In genomic region chr10:73908853-73909611, GRCh38 we compare ENCODE assay signal across 9 cellular contexts. TPM values are rescaled to one million over a fixed set of nuclear protein-coding genes. Genes with fewer than 3 reads are reported as not detected.
DNase-seq lines count a peak whose midpoint lies in the region; ATAC-seq, FAIRE-seq and TF ChIP-seq lines count a peak whose summit lies in the region.
"Had no signal": no experiment of that assay in that cellular context is flagged by ENCODE, and none has a peak within 500 bp of the region (broad histone marks: within the 10 kb centered on the region; RNA-seq: fewer than 3 reads in every experiment).

No MANE protein-coding gene starts in this region.

- in situ Hi-C loops in ACHN (cut with HindIII; ENCODE audit: low pct_ligation_motif_present, low pct_unique_long_range_greater_than_20kb, low sequenced_read_pairs): no loop called here

- peaks cover 59% of the 10 kb centered on the region for H3K4me1 ChIP-seq in endothelial cell of umbilical vein (ENCODE audit: control insufficient read depth, extremely low read depth, insufficient read depth, low read length)
- H3K4me1 ChIP-seq in psoas muscle: peaks cover 34% of the 10 kb centered on the region

- peak overlapping the region; percentile 72 for H3K9ac ChIP-seq in endothelial cell of umbilical vein (replicated peaks; ENCODE audit: extremely low read depth, insufficient read depth, low read length)

- H3K36me3 ChIP-seq in MG63 (peaks cover 27% of the 10 kb centered on the region), endothelial cell of umbilical vein (ENCODE audit: control insufficient read depth in 2 of 2, extremely low read depth in 1 of 2, insufficient read depth in 2 of 2, low read length in 2 of 2) (no peaks in the 10 kb centered on the region), psoas muscle (ENCODE audit: insufficient read depth in 1 of 2, low read depth in 1 of 2) (peaks cover 0 to 9% of the 10 kb centered on the region in 2 donors)
- H3K36me3 ChIP-seq: pancreas had no signal

- BruUV-seq in endothelial cell of umbilical vein (replicated peaks; lab: Mats Ljungman, UMichigan): no TSS peak

- H3K27ac ChIP-seq in endothelial cell of umbilical vein (ENCODE audit: insufficient read depth, low read depth, low read length): peak overlapping the region; percentile 90
- peak overlapping the region; percentile 86 for H3K27ac ChIP-seq in psoas muscle

- peak overlapping the region; percentile 66 for H3K4me3 Mint-ChIP-seq in activated CD4-positive, alpha-beta T cell treated with anti-CD3 and anti-CD28 coated beads, Interleukin-2, amount 10 ng/mL, durations not matched to agents 24 days and 14 days

- H3K36me3 Mint-ChIP-seq in activated CD4-positive, alpha-beta T cell treated with anti-CD3 and anti-CD28 coated beads, Interleukin-2, amount 10 ng/mL, durations not matched to agents 24 days and 14 days (ENCODE audit: low read depth): no peaks in the 10 kb centered on the region

- ATAC-seq in psoas muscle: peak in 3 of 4 donors; percentile 14 to 30 (median 27)
- no peak for ATAC-seq in GM19455 (IDR thresholded peaks at IDR 0.05; ENCODE audit: unreplicated experiment)

- DNase-seq in ACHN (peak; percentile 94), GM19238 (ENCODE audit: insufficient read length, low spot score) (peak; percentile 62), MG63 (peak; percentile 96), endothelial cell of umbilical vein (ENCODE audit: low read depth, low spot score) (peak; percentile 94), psoas muscle (no peak), NCI-H146 (lab: John Stamatoyannopoulos, UW) (no peak)
- DNase-seq in activated CD4-positive, alpha-beta T cell treated with anti-CD3 and anti-CD28 coated beads, Interleukin-2, amount 10 ng/mL, durations not matched to agents 24 days and 14 days: peak; percentile 79
- DNase-seq: pancreas had no signal

- H4K20me1 ChIP-seq in endothelial cell of umbilical vein (replicated peaks; ENCODE audit: control insufficient read depth, extremely low read depth, insufficient read depth, low read length): no peaks in the 10 kb centered on the region

- no peak for TF ChIP-seq CTCF in endothelial cell of umbilical vein (IDR thresholded peaks at IDR 0.05; ENCODE audit: extremely low read depth in 1 of 2, insufficient read depth in 1 of 2, low read depth in 1 of 2, low read length in 2 of 2)
- TF ChIP-seq CTCF in psoas muscle (IDR thresholded peaks at IDR 0.05): no peak

- no peak overlapping the region for H3K4me3 ChIP-seq in MG63
- H3K4me3 ChIP-seq in endothelial cell of umbilical vein (replicated peaks in 1 of 3; ENCODE audit: insufficient read depth in 1 of 3, low read depth in 1 of 3, low read length in 3 of 3): no peak overlapping the region
- peak overlapping the region; percentile 12 for H3K4me3 ChIP-seq in psoas muscle
- H3K4me3 ChIP-seq: pancreas had no signal

- CTCF ChIA-PET in endothelial cell of umbilical vein (lab: Charles Lee): interaction anchor here (0.7 to 5.4 kb wide), 7 partner anchors 9 to 172 kb away, joined by 3 to 59 read pairs (median 4); no protein-coding TSS in a partner anchor

- dilution Hi-C loops in endothelial cell of umbilical vein (cut with MboI; ENCODE audit: extremely low pct_ligation_motif_present, low sequenced_read_pairs): no loop called here

- H3K9me3 ChIP-seq in MG63 (no peaks in the 10 kb centered on the region), endothelial cell of umbilical vein (replicated peaks; ENCODE audit: control insufficient read depth, insufficient read depth, low read length) (no peaks in the 10 kb centered on the region), psoas muscle (no peaks in the 10 kb centered on the region)
- H3K9me3 ChIP-seq: pancreas had no signal

- FAIRE-seq in endothelial cell of umbilical vein (lab: Jason Lieb, UNC): peak; percentile 100
- FAIRE-seq: pancreas had no signal

- H3K79me2 ChIP-seq in endothelial cell of umbilical vein (ENCODE audit: control insufficient read depth, insufficient read depth, low read length): no peaks in the 10 kb centered on the region

- peak overlapping the region; percentile 75 for H3K27ac Mint-ChIP-seq in activated CD4-positive, alpha-beta T cell treated with anti-CD3 and anti-CD28 coated beads, Interleukin-2, amount 10 ng/mL, durations not matched to agents 24 days and 14 days

- H3K9me3 Mint-ChIP-seq in activated CD4-positive, alpha-beta T cell treated with anti-CD3 and anti-CD28 coated beads, Interleukin-2, amount 10 ng/mL, durations not matched to agents 24 days and 14 days: no peaks in the 10 kb centered on the region

- TF ChIP-seq POLR2A in endothelial cell of umbilical vein (IDR thresholded peaks at IDR 0.05; ENCODE audit: low read depth, low read length): peak; percentile 50

- peak overlapping the region; percentile 31 for H3K4me2 ChIP-seq in endothelial cell of umbilical vein (ENCODE audit: insufficient read depth, low read length)

- H2AFZ ChIP-seq in endothelial cell of umbilical vein (ENCODE audit: low read depth, low read length): no peak overlapping the region

- no peaks in the 10 kb centered on the region for H3K9me1 ChIP-seq in endothelial cell of umbilical vein (replicated peaks; ENCODE audit: control insufficient read depth, extremely low read depth, insufficient read depth, low read length)

- H3K4me1 Mint-ChIP-seq in activated CD4-positive, alpha-beta T cell treated with anti-CD3 and anti-CD28 coated beads, Interleukin-2, amount 10 ng/mL, durations not matched to agents 24 days and 14 days: peaks cover 43% of the 10 kb centered on the region

- H3K27me3 Mint-ChIP-seq in activated CD4-positive, alpha-beta T cell treated with anti-CD3 and anti-CD28 coated beads, Interleukin-2, amount 10 ng/mL, durations not matched to agents 24 days and 14 days: peaks cover 33% of the 10 kb centered on the region

- POLR2A ChIA-PET in endothelial cell of umbilical vein (lab: Charles Lee): interaction anchor here (0.7 kb wide), 2 partner anchors 22 to 57 kb away, joined by 3 read pairs; no protein-coding TSS in a partner anchor

- no peaks in the 10 kb centered on the region for H3K27me3 ChIP-seq in MG63
- H3K27me3 ChIP-seq in endothelial cell of umbilical vein (ENCODE audit: control insufficient read depth in 2 of 2, insufficient read depth in 2 of 2, low read length in 2 of 2): no peaks in the 10 kb centered on the region
- H3K27me3 ChIP-seq in psoas muscle (ENCODE audit: insufficient read depth in 3 of 3, low read length in 2 of 3): peaks cover 0 to 14% (median 0%) of the 10 kb centered on the region in 3 donors
- H3K27me3 ChIP-seq: pancreas had no signal

- 39 to 49% (median 47%) methylated on average over 11 of the region's 11 CpGs for WGBS in psoas muscle, 3 donors

- intact Hi-C loops in activated CD4-positive, alpha-beta T cell treated with anti-CD3 and anti-CD28 coated beads, Interleukin-2, amount 10 ng/mL, durations not matched to agents 24 days and 14 days (cut with micrococcal nuclease): no loop called here
- intact Hi-C loops in endothelial cell of umbilical vein (cut with micrococcal nuclease) (loop anchor here (1.0 kb wide), 4 partner anchors 10 to 31 kb away; no protein-coding TSS in a partner anchor), psoas muscle (cut with DNase I) (no loop called here)

TF ChIP-seq in endothelial cell of umbilical vein, 7 proteins besides CTCF, POLR2A, EP300 and RAD21:
- TF ChIP-seq FOS (IDR thresholded peaks at IDR 0.05; ENCODE audit: borderline replicate concordance, insufficient read depth, low read length): peak; percentile 97
- peak; percentile 79 for TF ChIP-seq MYC (IDR thresholded peaks at IDR 0.05; ENCODE audit: low read depth, low read length)
- peak; percentile 78 for TF ChIP-seq GATA2 (IDR thresholded peaks at IDR 0.05; ENCODE audit: insufficient read depth, insufficient read length, low read depth, low read length)
- TF ChIP-seq JUN (IDR thresholded peaks at IDR 0.05; ENCODE audit: borderline replicate concordance, insufficient read depth, insufficient read length, low read depth): peak; percentile 87
- no peak for TF ChIP-seq MAX (IDR thresholded peaks at IDR 0.05; ENCODE audit: insufficient read depth, insufficient read length)
- no peak for TF ChIP-seq EZH2 (IDR thresholded peaks at IDR 0.05; ENCODE audit: borderline replicate concordance, low read depth, low read length, severe bottlenecking)
- TF ChIP-seq POLR2AphosphoS5 (IDR thresholded peaks at IDR 0.05; ENCODE audit: insufficient read depth, low read depth, low read length): peak; percentile 89

RNA-seq across cellular contexts. Expression of gene PLAU, which starts 1.9 kb away (rescaled TPM):
- 169 and 219 TPM in 2 replicates for total RNA-seq in MG63 (2014; rRNA removed; shearing (Covaris generic); ENCODE audit: low replicate concordance)
- total RNA-seq in activated CD4-positive, alpha-beta T cell treated with anti-CD3 and anti-CD28 coated beads, Interleukin-2, amount 10 ng/mL, durations not matched to agents 24 days and 14 days: 0.57 and 0.72 TPM in 2 replicates
- total RNA-seq in endothelial cell of umbilical vein (32.5 and 34.9 TPM in 2 replicates), psoas muscle (10 to 100 TPM in 2 of 4 donors, 1 to 10 TPM in 2; 5.0 to 18.2 (median 10.6) TPM)
- polyA plus RNA-seq in endothelial cell of umbilical vein (22.0 and 23.6 TPM in 2 replicates), psoas muscle (1 to 10 TPM; 3.8 to 7.6 (median 7.1) TPM)
- 31.7 and 33.2 TPM in 2 replicates for polyA plus RNA-seq in endothelial cell of umbilical vein (2011; cell fraction: cytosol; rRNA removed)
- polyA plus RNA-seq in endothelial cell of umbilical vein (2011; cell fraction: nucleus; rRNA removed): 33.4 and 36.3 TPM in 2 replicates
- polyA plus RNA-seq in endothelial cell of umbilical vein (2012): 39.8 and 90.5 TPM in 2 replicates
- 13.1 and 19.7 TPM in 2 replicates for polyA minus RNA-seq in endothelial cell of umbilical vein
- polyA minus RNA-seq in endothelial cell of umbilical vein (2011; cell fraction: cytosol; rRNA and poly(A)+ RNA removed): 3.0 TPM
- 5.0 TPM in 2 replicates for polyA minus RNA-seq in endothelial cell of umbilical vein (2011; cell fraction: nucleus; rRNA and poly(A)+ RNA removed)

RNA-seq across cellular contexts. Expression of gene CAMK2G, which starts 34.7 kb away (rescaled TPM):
- 16.5 and 24.0 TPM in 2 replicates for total RNA-seq in MG63 (2014; rRNA removed; shearing (Covaris generic); ENCODE audit: low replicate concordance)
- total RNA-seq in activated CD4-positive, alpha-beta T cell treated with anti-CD3 and anti-CD28 coated beads, Interleukin-2, amount 10 ng/mL, durations not matched to agents 24 days and 14 days: 20.2 and 22.1 TPM in 2 replicates
- total RNA-seq in endothelial cell of umbilical vein (28.1 and 33.6 TPM in 2 replicates), psoas muscle (10 to 100 TPM; 34.2 to 60.3 (median 50.8) TPM)
- polyA plus RNA-seq in endothelial cell of umbilical vein (26.8 and 27.2 TPM in 2 replicates), psoas muscle (10 to 100 TPM; 15.8 to 58.5 (median 34.4) TPM)
- 27.3 and 29.6 TPM in 2 replicates for polyA plus RNA-seq in endothelial cell of umbilical vein (2011; cell fraction: cytosol; rRNA removed)
- 71.3 and 74.1 TPM in 2 replicates for polyA plus RNA-seq in endothelial cell of umbilical vein (2011; cell fraction: nucleus; rRNA removed)
- polyA plus RNA-seq in endothelial cell of umbilical vein (2012): 23.6 and 26.7 TPM in 2 replicates
- polyA minus RNA-seq in endothelial cell of umbilical vein: 35.0 and 38.8 TPM in 2 replicates
- 12.7 TPM for polyA minus RNA-seq in endothelial cell of umbilical vein (2011; cell fraction: cytosol; rRNA and poly(A)+ RNA removed)
- 22.1 and 30.7 TPM in 2 replicates for polyA minus RNA-seq in endothelial cell of umbilical vein (2011; cell fraction: nucleus; rRNA and poly(A)+ RNA removed)

Comparison
In these comparisons a context has a peak if more than half of its experiments do, and no peak if none do; other contexts are left out.
1. DNase-seq: peak in ACHN (single experiment), GM19238 (single experiment), MG63 (single experiment), activated CD4-positive, alpha-beta T cell treated with anti-CD3 and anti-CD28 coated beads, Interleukin-2, amount 10 ng/mL, durations not matched to agents 24 days and 14 days (single experiment) and endothelial cell of umbilical vein (single experiment); none in psoas muscle (0 of 2) and NCI-H146 (single experiment).